35 cellular contexts compared by ENCODE assay signal in genomic region chr9:99449726-99450125, GRCh38.
"Had no signal": no experiment of that assay in that cellular context is flagged by ENCODE, and none has a peak within 500 bp of the region (broad histone marks: within the 10 kb centered on the region; RNA-seq: fewer than 3 reads in every experiment).

No MANE protein-coding gene starts in this region.

- H3K4me2 ChIP-seq: KMS-11 had no signal

- H3K9ac ChIP-seq: KMS-11 had no signal

- H3K9me3 ChIP-seq: MG63 had no signal

- H3K27ac ChIP-seq: KMS-11 had no signal

- H3K4me3 ChIP-seq: MG63 had no signal

- H3K27me3 ChIP-seq: MG63 had no signal

- DNase-seq: Karpas-422, Kasumi-1, KG1, MG63, MM.1S, MV-4-11, NCI-H1048, NCI-H1092, NCI-H1092 treated with DMSO at 0.1 percent for 48 hours, NCI-H1105, NCI-H1105 treated with DMSO at 0.1 percent for 48 hours, NCI-H1417, NCI-H1417 treated with DMSO at 0.1 percent for 48 hours, NCI-H1436, NCI-H1436 treated with DMSO at 0.1 percent for 48 hours, NCI-H146, NCI-H1694, NCI-H1694 treated with DMSO at 0.1 percent for 48 hours, NCI-H187, NCI-H187 treated with DMSO at 0.1 percent for 48 hours, NCI-H1930, NCI-H2029, NCI-H2029 treated with DMSO at 0.1 percent for 48 hours, NCI-H2081, NCI-H2081 treated with DMSO at 0.1 percent for 48 hours, NCI-H2107, NCI-H2171, NCI-H2171 treated with DMSO at 0.1 percent for 48 hours, NCI-H2227 treated with DMSO at 0.1 percent for 48 hours, NCI-H226, NCI-H345, NCI-H446, NCI-H446 treated with DMSO at 0.1 percent for 48 hours, NCI-H510A had no signal

- H3K36me3 ChIP-seq: MG63 had no signal
